In the genomic region with DNA sequence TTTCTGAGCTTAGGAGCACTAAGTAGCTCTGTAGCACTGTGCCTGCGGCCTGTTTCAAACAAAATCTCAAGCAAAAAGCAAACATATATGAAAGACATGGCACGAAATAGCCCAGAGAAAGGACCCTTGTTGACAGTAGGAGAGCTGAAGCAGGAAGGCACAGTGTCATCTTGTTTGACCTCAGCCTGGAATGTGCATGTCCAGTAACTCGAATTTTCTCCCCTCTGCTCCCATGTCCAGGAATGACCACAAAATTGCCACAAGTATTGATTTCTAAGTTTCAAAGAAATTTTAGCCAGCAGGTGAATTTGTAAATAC, we compare ENCODE assay signal across 1 cellular context.
TF ChIP-seq lines count a peak whose summit lies in the region.

No MANE protein-coding gene starts in this region.

TF ChIP-seq in HepG2, 621 proteins besides CTCF, POLR2A, EP300 and RAD21:
- TF ChIP-seq RARA (CRISPR knock-in tag; IDR thresholded peaks at IDR 0.05) (peak; percentile 85), NR2F6 (IDR thresholded peaks at IDR 0.05) (0 out of 2 replicates have a peak, but pooled peaks have one; percentile 27), NR2F6 (CRISPR knock-in tag; IDR thresholded peaks at IDR 0.05) (peak; percentile 37; the same call in 1 of the 2 replicates), SIN3A (IDR thresholded peaks at IDR 0.05; ENCODE audit: borderline replicate concordance, low read depth, low read length) (no peak), FOXA1 (IDR thresholded peaks at IDR 0.05) (no peak), FOXA1 (CRISPR knock-in tag; IDR thresholded peaks at IDR 0.05) (peak; percentile 56; the same call in 1 of the 2 replicates), ARID5B (CRISPR knock-in tag; IDR thresholded peaks at IDR 0.05) (peak; percentile 51), CHD2 (IDR thresholded peaks at IDR 0.05; ENCODE audit: low read depth, low read length) (no peak), FOXK2 (IDR thresholded peaks at IDR 0.05) (peak; percentile 41; the same call in 1 of the 2 replicates), HNF4A (CRISPR knock-in tag; IDR thresholded peaks at IDR 0.05) (0 out of 2 replicates have a peak, but pooled peaks have one; percentile 6), ZNF607 (CRISPR knock-in tag; IDR thresholded peaks at IDR 0.05; ENCODE audit: borderline replicate concordance) (no peak), TCF7 (IDR thresholded peaks at IDR 0.05; ENCODE audit: low read depth) (peak; percentile 38; the same call in 1 of the 2 replicates), BCL6 (CRISPR knock-in tag; IDR thresholded peaks at IDR 0.05) (peak; percentile 92), ZNF205 (CRISPR knock-in tag; IDR thresholded peaks at IDR 0.05) (peak; percentile 99), ZSCAN25 (CRISPR knock-in tag; IDR thresholded peaks at IDR 0.05) (no peak), ISL2 (CRISPR knock-in tag; IDR thresholded peaks at IDR 0.05) (0 out of 2 replicates have a peak, but pooled peaks have one; percentile 23), ZNF83 (CRISPR knock-in tag; IDR thresholded peaks at IDR 0.05; ENCODE audit: borderline replicate concordance) (no peak), TEAD3 (CRISPR knock-in tag; optimal IDR thresholded peaks at IDR 0.05; ENCODE audit: borderline replicate concordance) (peak; percentile 89), FOXA3 (CRISPR knock-in tag; IDR thresholded peaks at IDR 0.05) (peak; percentile 55), RXRB (CRISPR knock-in tag; IDR thresholded peaks at IDR 0.05; ENCODE audit: borderline replicate concordance) (0 out of 2 replicates have a peak, but pooled peaks have one; percentile 14), ZNF879 (CRISPR knock-in tag; IDR thresholded peaks at IDR 0.05) (no peak), SALL1 (CRISPR knock-in tag; IDR thresholded peaks at IDR 0.05) (0 out of 2 replicates have a peak, but pooled peaks have one; percentile 26), GATAD2A (CRISPR knock-in tag; IDR thresholded peaks at IDR 0.05) (0 out of 2 replicates have a peak, but pooled peaks have one; percentile 28), NCOA2 (CRISPR knock-in tag; IDR thresholded peaks at IDR 0.05) (peak; percentile 38; the same call in 1 of the 2 replicates), ONECUT2 (CRISPR knock-in tag; IDR thresholded peaks at IDR 0.05) (peak; percentile 38; the same call in 1 of the 2 replicates), ZNF280D (CRISPR knock-in tag; IDR thresholded peaks at IDR 0.05) (no peak), WIZ (CRISPR knock-in tag; IDR thresholded peaks at IDR 0.05) (no peak)
- TF ChIP-seq, protein P1, sequence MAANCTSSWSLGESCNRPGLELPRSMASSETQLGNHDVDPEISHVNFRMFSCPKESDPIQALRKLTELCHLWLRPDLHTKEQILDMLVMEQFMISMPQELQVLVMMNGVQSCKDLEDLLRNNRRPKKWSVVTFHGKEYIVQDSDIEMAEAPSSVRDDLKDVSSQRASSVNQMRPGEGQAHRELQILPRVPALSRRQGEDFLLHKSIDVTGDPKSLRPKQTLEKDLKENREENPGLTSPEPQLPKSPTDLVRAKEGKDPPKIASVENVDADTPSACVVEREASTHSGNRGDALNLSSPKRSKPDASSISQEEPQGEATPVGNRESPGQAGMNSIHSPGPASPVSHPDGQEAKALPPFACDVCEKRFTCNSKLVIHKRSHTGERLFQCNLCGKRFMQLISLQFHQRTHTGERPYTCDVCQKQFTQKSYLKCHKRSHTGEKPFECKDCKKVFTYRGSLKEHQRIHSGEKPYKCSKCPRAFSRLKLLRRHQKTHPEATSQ (CRISPR knock-in tag; IDR thresholded peaks at IDR 0.05; ENCODE audit: borderline replicate concordance): peak; percentile 77; the same call in 1 of the 2 replicates
- TF ChIP-seq, protein P2, sequence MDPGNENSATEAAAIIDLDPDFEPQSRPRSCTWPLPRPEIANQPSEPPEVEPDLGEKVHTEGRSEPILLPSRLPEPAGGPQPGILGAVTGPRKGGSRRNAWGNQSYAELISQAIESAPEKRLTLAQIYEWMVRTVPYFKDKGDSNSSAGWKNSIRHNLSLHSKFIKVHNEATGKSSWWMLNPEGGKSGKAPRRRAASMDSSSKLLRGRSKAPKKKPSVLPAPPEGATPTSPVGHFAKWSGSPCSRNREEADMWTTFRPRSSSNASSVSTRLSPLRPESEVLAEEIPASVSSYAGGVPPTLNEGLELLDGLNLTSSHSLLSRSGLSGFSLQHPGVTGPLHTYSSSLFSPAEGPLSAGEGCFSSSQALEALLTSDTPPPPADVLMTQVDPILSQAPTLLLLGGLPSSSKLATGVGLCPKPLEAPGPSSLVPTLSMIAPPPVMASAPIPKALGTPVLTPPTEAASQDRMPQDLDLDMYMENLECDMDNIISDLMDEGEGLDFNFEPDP (CRISPR knock-in tag; conservative IDR thresholded peaks at IDR 0.05): no peak
